Comparison of ENCODE assay signal across 1 cellular context in genomic region chr1:59107916-59108315, GRCh38.
TF ChIP-seq lines count a peak whose summit lies in the region.

No MANE protein-coding gene starts in this region.

TF ChIP-seq in GM23338, 12 proteins besides CTCF, POLR2A, EP300 and RAD21 (continued from another document):
- TF ChIP-seq REST (IDR thresholded peaks at IDR 0.05; ENCODE audit: unreplicated experiment) (no peak), ZNF114 (CRISPR knock-in tag; IDR thresholded peaks at IDR 0.05) (no peak), STAT1 (IDR thresholded peaks at IDR 0.05; ENCODE audit: unreplicated experiment) (no peak), ZNF462 (CRISPR knock-in tag; IDR thresholded peaks at IDR 0.05) (no peak)
